In the genomic region with DNA sequence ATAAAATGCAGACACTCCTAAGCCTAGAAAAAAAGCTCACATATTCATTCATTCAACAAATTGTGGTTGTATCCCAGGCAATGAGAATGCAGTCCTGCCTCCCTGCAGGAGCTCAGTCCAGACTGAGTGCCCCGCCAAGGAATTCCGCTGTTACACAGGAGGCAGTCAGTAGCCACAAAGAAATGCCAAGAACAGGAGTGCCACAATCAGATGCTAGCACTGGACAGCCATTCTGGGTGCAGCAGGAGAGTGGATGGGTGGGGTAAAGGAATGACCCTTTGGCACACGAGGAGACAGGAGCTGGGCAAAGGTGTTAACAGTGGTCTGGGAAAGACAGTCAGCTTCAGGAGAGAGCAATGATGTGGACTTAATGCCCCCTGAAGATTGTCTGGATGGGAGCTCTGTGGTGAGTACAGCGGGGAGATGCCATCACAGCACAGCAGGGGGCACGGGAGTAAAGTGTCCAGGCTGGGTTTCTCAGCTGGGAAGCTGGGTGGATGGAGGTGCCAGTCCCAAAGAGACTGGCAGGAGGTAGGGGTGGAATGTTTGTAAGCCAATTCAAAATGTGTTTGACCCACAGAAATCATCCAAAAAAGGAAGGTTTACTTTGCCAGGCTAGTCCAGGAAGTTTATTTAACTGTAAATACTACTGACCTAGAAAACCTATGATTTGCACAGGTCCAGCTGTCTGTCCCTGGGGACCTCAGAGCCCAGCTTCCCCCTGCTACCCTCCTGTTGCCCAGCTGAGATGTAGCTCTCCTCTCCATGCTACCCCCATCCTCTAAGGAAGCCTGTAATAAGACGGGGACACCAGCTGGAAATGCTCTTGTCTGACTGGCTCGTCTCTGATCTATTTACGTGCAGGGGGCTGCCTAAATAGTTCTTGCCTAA, we compare ENCODE assay signal across 14 cellular contexts.
DNase-seq lines count a peak whose midpoint lies in the region; ATAC-seq and TF ChIP-seq lines count a peak whose summit lies in the region.
"Had no signal": no experiment of that assay in that cellular context is flagged by ENCODE, and none has a peak within 500 bp of the region (broad histone marks: within the 10 kb centered on the region; RNA-seq: fewer than 3 reads in every experiment).

No MANE protein-coding gene starts in this region.

- WGBS in testis, 2 donors: 42 to 57% methylated on average over 8 of the region's 8 CpGs

- H3K9me3 Mint-ChIP-seq in HFFc6 (no peaks in the 10 kb centered on the region), natural killer cell (no peaks in the 10 kb centered on the region)

- H3K9me3 ChIP-seq in testis: no peaks in the 10 kb centered on the region

- no peak for TF ChIP-seq POLR2A in testis (IDR thresholded peaks at IDR 0.05)

- H3K27ac ChIP-seq in testis: no peak overlapping the region

- DNase-seq in HFFc6 (peak; percentile 26), SW480 (ENCODE audit: low spot score) (peak; percentile 42), glomerular visceral epithelial cell (ENCODE audit: extremely low spot score) (peak; percentile 56), testis (peak; percentile 45), amygdala (lab: John Stamatoyannopoulos, UW) (no peak), DMS53 treated with DMSO at 0.1 percent for 48 hours (lab: John Stamatoyannopoulos, UW; ENCODE audit: unreplicated experiment) (no peak), natural killer cell (no peak)
- DNase-seq in activated CD4-positive, alpha-beta T cell treated with anti-CD3 and anti-CD28 coated beads, Interleukin-2, amount 50 U/mL, for 1 hour: no peak
- DNase-seq: GDM1; H7; MV-4-11; NCI-H748 treated with DMSO at 0.1 percent for 48 hours; stimulated activated CD4-positive, alpha-beta T cell treated with anti-CD3 and anti-CD28 coated beads, Interleukin-12 subunit alpha, Interleukin-12 subunit beta, amount 100 ng/mL, for 4 hours; T1000 had no signal

- no peak; the same call in 1 of the 2 replicates for TF ChIP-seq CTCF in HFFc6 (IDR thresholded peaks at IDR 0.05)
- TF ChIP-seq CTCF in testis (IDR thresholded peaks at IDR 0.05): no peak
- TF ChIP-seq CTCF in natural killer cell (IDR thresholded peaks at IDR 0.05): no peak

- no peaks in the 10 kb centered on the region for H3K36me3 ChIP-seq in testis (ENCODE audit: low read depth, missing control alignments)

- no peak overlapping the region for H3K4me3 ChIP-seq in testis

- no peak overlapping the region for H3K4me3 Mint-ChIP-seq in HFFc6
- no peak overlapping the region for H3K4me3 Mint-ChIP-seq in natural killer cell

- intact Hi-C loops in testis (cut with DNase I; ENCODE audit: low total_unique reads): no loop called here
- intact Hi-C loops in natural killer cell (cut with micrococcal nuclease): no loop called here

- H3K27me3 Mint-ChIP-seq in HFFc6 (ENCODE audit: insufficient read depth): peaks cover 2% of the 10 kb centered on the region; the same call in 1 of the 2 replicates
- no peaks in the 10 kb centered on the region for H3K27me3 Mint-ChIP-seq in natural killer cell (ENCODE audit: low read depth in 2 of 2)

- H3K27me3 ChIP-seq in testis: no peaks in the 10 kb centered on the region

- H3K27ac Mint-ChIP-seq in HFFc6 (0 out of 2 replicates have a peak overlapping the region, but pooled peaks have one; percentile 19), natural killer cell (peak overlapping the region in 1 of 2 donors; percentile 13)

- H3K4me1 ChIP-seq in testis: peaks cover 44% of the 10 kb centered on the region

- no peaks in the 10 kb centered on the region for H3K36me3 Mint-ChIP-seq in HFFc6 (ENCODE audit: low read depth)
- no peaks in the 10 kb centered on the region for H3K36me3 Mint-ChIP-seq in natural killer cell

- no peak for ATAC-seq in natural killer cell

- H3K4me1 Mint-ChIP-seq in HFFc6 (ENCODE audit: low read depth) (peaks cover 7% of the 10 kb centered on the region), natural killer cell (peaks cover 30 to 31% of the 10 kb centered on the region in 2 donors)

Comparison
In these comparisons a context has a peak if more than half of its experiments do, and no peak if none do; other contexts are left out.
1. DNase-seq: peak in HFFc6 (single experiment), SW480 (single experiment), glomerular visceral epithelial cell (single experiment) and testis (single experiment); none in amygdala (0 of 56), DMS53 treated with DMSO at 0.1 percent for 48 hours (single experiment), natural killer cell (single experiment) and activated CD4-positive, alpha-beta T cell treated with anti-CD3 and anti-CD28 coated beads, Interleukin-2, amount 50 U/mL, for 1 hour (single experiment).